ENCODE assay signal across 9 cellular contexts in the genomic region with DNA sequence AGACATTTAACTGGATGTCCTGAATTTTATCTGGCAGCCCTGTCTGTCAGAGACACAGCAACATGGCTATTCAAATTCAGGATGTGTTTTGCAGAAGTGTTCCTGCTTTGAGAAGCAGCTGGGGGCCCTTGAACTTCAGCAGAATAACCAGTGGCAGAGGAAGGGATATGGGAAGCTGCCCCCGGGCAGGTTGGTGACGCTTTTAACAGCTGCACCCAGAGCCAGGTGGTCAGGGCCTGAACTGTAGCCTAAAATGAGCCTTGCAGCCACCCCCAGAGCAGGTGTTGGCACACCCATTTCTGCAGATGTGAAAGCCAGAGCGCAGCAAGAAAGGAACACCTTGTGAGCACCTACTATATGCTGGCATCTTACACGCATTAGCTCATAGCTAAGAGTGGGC.
A peak's percentile ranks its signal among the peaks of the same experiment; 100 is the strongest.
DNase-seq lines count a peak whose midpoint lies in the region; ATAC-seq, FAIRE-seq and TF ChIP-seq lines count a peak whose summit lies in the region.
"Had no signal": no experiment of that assay in that cellular context is flagged by ENCODE, and none has a peak within 500 bp of the region (broad histone marks: within the 10 kb centered on the region; RNA-seq: fewer than 3 reads in every experiment).

No MANE protein-coding gene starts in this region.

- H3K27me3 Mint-ChIP-seq in activated T-cell treated with anti-CD3 and anti-CD28 coated beads, Interleukin-2, amount 50 U/mL, for 72 hours (ENCODE audit: low read depth), result no peaks in the 10 kb centered on the region

- peak overlapping the region; percentile 65 for H3K4me2 ChIP-seq in HepG2 (ENCODE audit: low read depth, low read length)

- no peak for TF ChIP-seq POLR2A in HepG2 (IDR thresholded peaks at IDR 0.05; ENCODE audit: insufficient read depth in 1 of 2, low read depth in 2 of 2, low read length in 2 of 2)
- TF ChIP-seq POLR2A in GM18505 (IDR thresholded peaks at IDR 0.05; ENCODE audit: borderline replicate concordance, extremely low read depth, insufficient read depth, insufficient read length), result no peak

- 80% methylated on average over 2 of the region's 4 CpGs for WGBS in HepG2 (ENCODE audit: low lambda C conversion rate)

- no peak overlapping the region for H3K27ac Mint-ChIP-seq in activated T-cell treated with anti-CD3 and anti-CD28 coated beads, Interleukin-2, amount 50 U/mL, for 72 hours

- POLR2A ChIA-PET in HepG2 (lab: Yijun Ruan, JAX), result interaction anchor here (1.1 kb wide), 1 partner anchor 18 kb away, joined by 7 read pairs; no protein-coding TSS in a partner anchor

- no peak overlapping the region for H3K27ac ChIP-seq in HepG2 (ENCODE audit: extremely low read length, insufficient read depth, low read length)

- no peaks in the 10 kb centered on the region for H3K9me3 ChIP-seq in HepG2 (ENCODE audit: low read length)
- H3K9me3 ChIP-seq: breast epithelium had no signal

- no peak overlapping the region for H3K4me3 Mint-ChIP-seq in activated T-cell treated with anti-CD3 and anti-CD28 coated beads, Interleukin-2, amount 50 U/mL, for 72 hours

- H3K4me1 ChIP-seq in HepG2 (ENCODE audit: insufficient read depth, low read length), result peaks cover 52% of the 10 kb centered on the region
- H3K4me1 ChIP-seq: breast epithelium had no signal

- DNase-seq in GM18507 (ENCODE audit: extremely low spot score, insufficient read length, low read depth), result no peak
- peak; percentile 68 for DNase-seq in NCI-H1105 treated with DMSO at 0.1 percent for 48 hours (lab: John Stamatoyannopoulos, UW)
- no peak for DNase-seq in HepG2 (ENCODE audit: low spot score)
- DNase-seq in RKO (ENCODE audit: low spot score), result no peak
- DNase-seq in activated T-cell treated with anti-CD3 and anti-CD28 coated beads, Interleukin-2, amount 50 U/mL, for 72 hours, result no peak
- DNase-seq in activated gamma-delta T cell (lab: John Stamatoyannopoulos, UW), result no peak

- BruUV-seq in HepG2 (replicated peaks; lab: Mats Ljungman, UMichigan), result no TSS peak

- no peaks in the 10 kb centered on the region for H3K4me1 Mint-ChIP-seq in activated T-cell treated with anti-CD3 and anti-CD28 coated beads, Interleukin-2, amount 50 U/mL, for 72 hours (ENCODE audit: low read depth)

- no peak for TF ChIP-seq EP300 in HepG2 (IDR thresholded peaks at IDR 0.05; ENCODE audit: low read depth in 2 of 2, low read length in 2 of 2)
- no peak for TF ChIP-seq EP300 in HepG2 (CRISPR knock-in tag; IDR thresholded peaks at IDR 0.05; ENCODE audit: borderline replicate concordance)

- CTCF ChIA-PET in HepG2 (lab: Yijun Ruan, JAX; ENCODE audit: low intra/inter-chr PET ratio, low total read pairs), result no interaction called here

- intact Hi-C loops in HepG2 (cut with micrococcal nuclease; ENCODE audit: unreplicated experiment), result no loop called here

- no peaks in the 10 kb centered on the region for H4K20me1 ChIP-seq in HepG2 (ENCODE audit: insufficient read depth, low read length)

- no peak for TF ChIP-seq CTCF in HepG2 (CRISPR knock-in tag; IDR thresholded peaks at IDR 0.05)

- peak overlapping the region; percentile 41 for H3K9ac ChIP-seq in HepG2 (ENCODE audit: insufficient read depth, low read depth, low read length)

- ATAC-seq in GM21786 (IDR thresholded peaks at IDR 0.05; ENCODE audit: unreplicated experiment) (peak; percentile 60), HepG2 (no peak), GM18505 (IDR thresholded peaks at IDR 0.05; ENCODE audit: unreplicated experiment) (no peak)
- no peak for ATAC-seq in activated T-cell treated with anti-CD3 and anti-CD28 coated beads, Interleukin-2, amount 50 U/mL, for 72 hours (replicated peaks in 1 of 2)

- FAIRE-seq in GM18507 (lab: Jason Lieb, UNC) (peak; percentile 94), HepG2 (lab: Jason Lieb, UNC) (no peak)

- H3K36me3 ChIP-seq in HepG2 (replicated peaks in 1 of 2; ENCODE audit: control insufficient read depth in 1 of 2, insufficient read depth in 2 of 2, low read length in 2 of 2), result no peaks in the 10 kb centered on the region
- H3K36me3 ChIP-seq: breast epithelium had no signal

- no peaks in the 10 kb centered on the region for H3K79me2 ChIP-seq in HepG2 (ENCODE audit: insufficient read depth, low read length)

- H2AFZ ChIP-seq in HepG2 (ENCODE audit: low read length), result no peak overlapping the region

- peak overlapping the region; percentile 14 to 44 (median 30); a peak in 4 of 6 replicates for H3K4me3 ChIP-seq in HepG2 (replicated peaks in 1 of 3; ENCODE audit: insufficient read depth in 1 of 3, low read depth in 2 of 3, low read length in 3 of 3)
- H3K4me3 ChIP-seq: breast epithelium had no signal

- no peaks in the 10 kb centered on the region for H3K27me3 ChIP-seq in HepG2 (ENCODE audit: control insufficient read depth in 1 of 2, insufficient read depth in 2 of 2, low read length in 2 of 2)
- H3K27me3 ChIP-seq: breast epithelium had no signal

- H3K9me3 Mint-ChIP-seq in activated T-cell treated with anti-CD3 and anti-CD28 coated beads, Interleukin-2, amount 50 U/mL, for 72 hours, result no peaks in the 10 kb centered on the region

- no peak for TF ChIP-seq RAD21 in HepG2 (CRISPR knock-in tag; IDR thresholded peaks at IDR 0.05)

- H3K36me3 Mint-ChIP-seq in activated T-cell treated with anti-CD3 and anti-CD28 coated beads, Interleukin-2, amount 50 U/mL, for 72 hours (ENCODE audit: insufficient read depth in 2 of 2), result no peaks in the 10 kb centered on the region

- in situ Hi-C loops in HepG2 (cut with HindIII; ENCODE audit: extremely low pct_ligation_motif_present, low pct_unique_long_range_greater_than_20kb), result no loop called here

TF ChIP-seq in HepG2, 621 proteins besides CTCF, POLR2A, EP300 and RAD21 (continues in another document):
- TF ChIP-seq ZUFSP (CRISPR knock-in tag; IDR thresholded peaks at IDR 0.05; ENCODE audit: borderline replicate concordance) (no peak), ZNF224 (CRISPR knock-in tag; IDR thresholded peaks at IDR 0.05) (no peak), ZBTB1 (CRISPR knock-in tag; IDR thresholded peaks at IDR 0.05; ENCODE audit: borderline replicate concordance) (no peak), MAF1 (CRISPR knock-in tag; IDR thresholded peaks at IDR 0.05; ENCODE audit: borderline replicate concordance) (no peak), MEIS1 (CRISPR knock-in tag; IDR thresholded peaks at IDR 0.05; ENCODE audit: borderline replicate concordance) (no peak), KDM1A (CRISPR knock-in tag; IDR thresholded peaks at IDR 0.05) (no peak), PHF8 (CRISPR knock-in tag; IDR thresholded peaks at IDR 0.05) (no peak; the same call in 1 of the 2 replicates), CCAR2 (optimal IDR thresholded peaks at IDR 0.05; ENCODE audit: low read depth, low read length) (no peak), CBX5 (CRISPR knock-in tag; IDR thresholded peaks at IDR 0.05; ENCODE audit: borderline replicate concordance) (no peak), HOXA3 (CRISPR knock-in tag; IDR thresholded peaks at IDR 0.05) (no peak)
